In genomic region chr10:122019414-122019975, GRCh38 we compare ENCODE assay signal across 9 cellular contexts. TPM values are rescaled to one million over a fixed set of nuclear protein-coding genes. Genes with fewer than 3 reads are reported as not detected.
DNase-seq lines count a peak whose midpoint lies in the region; ATAC-seq and TF ChIP-seq lines count a peak whose summit lies in the region.
"Had no signal": no experiment of that assay in that cellular context is flagged by ENCODE, and none has a peak within 500 bp of the region (broad histone marks: within the 10 kb centered on the region; RNA-seq: fewer than 3 reads in every experiment).

No MANE protein-coding gene starts in this region.

- H3K4me1 ChIP-seq in iPS-15b (ENCODE audit: control insufficient read depth, insufficient read depth, low read length), result no peaks in the 10 kb centered on the region

- peak overlapping the region; percentile 38 for H3K4me3 ChIP-seq in iPS-15b (ENCODE audit: low read depth, low read length)

- H3K27me3 ChIP-seq in iPS-15b (ENCODE audit: control insufficient read depth, insufficient read depth, low read length), result no peaks in the 10 kb centered on the region

- H3K36me3 ChIP-seq in iPS-15b (ENCODE audit: control insufficient read depth, insufficient read depth, low read length), result no peaks in the 10 kb centered on the region

- no peaks in the 10 kb centered on the region for H3K9me3 ChIP-seq in iPS-15b (ENCODE audit: control insufficient read depth, insufficient read depth, low read length)

- DNase-seq in HFFc6 (no peak), RPMI8226 (peak; percentile 82), sciatic nerve (ENCODE audit: low spot score) (no peak)
- DNase-seq: T-helper 2 cell had no signal

- peak overlapping the region; percentile 29 for H3K9ac ChIP-seq in iPS-15b (ENCODE audit: low read depth, low read length)

- H3K27me3 Mint-ChIP-seq in HFFc6 (ENCODE audit: insufficient read depth), result peaks cover 38% of the 10 kb centered on the region

- H3K9me3 Mint-ChIP-seq in HFFc6, result no peaks in the 10 kb centered on the region

- no peak overlapping the region for H3K27ac Mint-ChIP-seq in HFFc6

- H3K4me3 Mint-ChIP-seq in HFFc6, result peak overlapping the region; percentile 19; the same call in 1 of the 2 replicates

- no peak for TF ChIP-seq CTCF in HFFc6 (IDR thresholded peaks at IDR 0.05)

- intact Hi-C loops in sciatic nerve (cut with DNase I), result no loop called here

- no peaks in the 10 kb centered on the region for H3K36me3 Mint-ChIP-seq in HFFc6 (ENCODE audit: low read depth)

- H3K4me1 Mint-ChIP-seq in HFFc6 (ENCODE audit: low read depth), result peaks cover 22% of the 10 kb centered on the region

- ATAC-seq in sciatic nerve, result peak; percentile 34
- no peak for ATAC-seq in HG02970 (IDR thresholded peaks at IDR 0.05; ENCODE audit: low FRiP score, unreplicated experiment)
- no peak for ATAC-seq in GM18858 (IDR thresholded peaks at IDR 0.05; ENCODE audit: unreplicated experiment)
- no peak for ATAC-seq in GM21381 (IDR thresholded peaks at IDR 0.05; ENCODE audit: unreplicated experiment)
- no peak for ATAC-seq in HG02759 (IDR thresholded peaks at IDR 0.05; ENCODE audit: unreplicated experiment)

RNA-seq across cellular contexts. Expression of gene TACC2, which starts 30.5 kb away (rescaled TPM):
- 10 to 100 TPM; 15.9 to 19.5 (median 17.5) TPM for total RNA-seq in HFFc6 (2021; fragmentation: NEBNext Ultra II Directional; extraction: Animal tissue kit (Norgen Biotek cat#: 25700))
- total RNA-seq in sciatic nerve, result 49.1 TPM

RNA-seq across cellular contexts. Expression of gene NSMCE4A, which starts 44.5 kb away (rescaled TPM):
- 10 to 100 TPM; 15.2 to 22.7 (median 20.8) TPM for total RNA-seq in HFFc6 (2021; fragmentation: NEBNext Ultra II Directional; extraction: Animal tissue kit (Norgen Biotek cat#: 25700))
- 46.7 TPM for total RNA-seq in sciatic nerve
